19 cellular contexts compared by ENCODE assay signal in genomic region chr5:177308740-177309139, GRCh38. TPM values are rescaled to one million over a fixed set of nuclear protein-coding genes. Genes with fewer than 3 reads are reported as not detected.
DNase-seq lines count a peak whose midpoint lies in the region; ATAC-seq and TF ChIP-seq lines count a peak whose summit lies in the region.
"Had no signal": no experiment of that assay in that cellular context is flagged by ENCODE, and none has a peak within 500 bp of the region (broad histone marks: within the 10 kb centered on the region; RNA-seq: fewer than 3 reads in every experiment).

No MANE protein-coding gene starts in this region.

- H3K4me1 ChIP-seq in OCI-LY7 (ENCODE audit: insufficient read depth, low read length, poor library complexity, severe bottlenecking) (peaks cover 71% of the 10 kb centered on the region), spleen (peaks cover 50 to 99% (median 92%) of the 10 kb centered on the region in 6 donors)
- H3K4me1 ChIP-seq in CD8-positive, alpha-beta T cell (ENCODE audit: insufficient read depth, low read length), result peaks cover 53% of the 10 kb centered on the region

- H3K27ac Mint-ChIP-seq in activated CD8-positive, alpha-beta memory T cell treated with anti-CD3 and anti-CD28 coated beads, Interleukin-2, amount 10 ng/mL, durations not matched to agents 7 days and 5 days, result peak overlapping the region; percentile 56
- H3K27ac Mint-ChIP-seq in glutamatergic neuron (ENCODE audit: unreplicated experiment), result peak overlapping the region; percentile 12
- no peak overlapping the region for H3K27ac Mint-ChIP-seq in CD8-positive, alpha-beta T cell
- H3K27ac Mint-ChIP-seq: H9 had no signal

- no peaks in the 10 kb centered on the region for H3K9me3 Mint-ChIP-seq in activated CD8-positive, alpha-beta memory T cell treated with anti-CD3 and anti-CD28 coated beads, Interleukin-2, amount 10 ng/mL, durations not matched to agents 7 days and 5 days (ENCODE audit: low read depth)
- H3K9me3 Mint-ChIP-seq in glutamatergic neuron (ENCODE audit: unreplicated experiment), result peaks cover 5% of the 10 kb centered on the region
- H3K9me3 Mint-ChIP-seq in CD8-positive, alpha-beta T cell, result no peaks in the 10 kb centered on the region
- H3K9me3 Mint-ChIP-seq: H9 had no signal

- H3K9me3 ChIP-seq in OCI-LY7 (ENCODE audit: low read length), result no peaks in the 10 kb centered on the region
- H3K9me3 ChIP-seq in spleen, result no peaks in the 10 kb centered on the region
- no peaks in the 10 kb centered on the region for H3K9me3 ChIP-seq in CD8-positive, alpha-beta T cell (ENCODE audit: low read length)

- no peak for DNase-seq in activated CD8-positive, alpha-beta memory T cell treated with anti-CD3 and anti-CD28 coated beads, Interleukin-2, amount 10 ng/mL, durations not matched to agents 7 days and 5 days
- DNase-seq in activated CD8-positive, alpha-beta memory T cell treated with anti-CD3 and anti-CD28 coated beads for 24 hours, result no peak
- DNase-seq in OCI-LY7 (ENCODE audit: low spot score), result no peak
- DNase-seq in glutamatergic neuron, result no peak
- DNase-seq in spleen, result no peak
- no peak for DNase-seq in CD8-positive, alpha-beta T cell
- DNase-seq: activated CD4-positive, alpha-beta T cell treated with anti-CD3 and anti-CD28 coated beads for 1 hour; activated effector memory CD4-positive, alpha-beta T cell treated with Interleukin-2 at 50 U/mL for 16 hours; effector CD4-positive, alpha-beta T cell; H9; KBM-7; mesendoderm; NCI-H1436; NCI-H446 treated with DMSO at 0.1 percent for 48 hours; PC-9 had no signal

- H3K4me3 Mint-ChIP-seq in activated CD8-positive, alpha-beta memory T cell treated with anti-CD3 and anti-CD28 coated beads, Interleukin-2, amount 10 ng/mL, durations not matched to agents 7 days and 5 days, result no peak overlapping the region
- H3K4me3 Mint-ChIP-seq in glutamatergic neuron (ENCODE audit: unreplicated experiment), result peak overlapping the region; percentile 13
- no peak overlapping the region for H3K4me3 Mint-ChIP-seq in CD8-positive, alpha-beta T cell
- H3K4me3 Mint-ChIP-seq: H9 had no signal

- no TSS peak for BruUV-seq in OCI-LY7 (replicated peaks; lab: Mats Ljungman, UMichigan)

- H3K36me3 Mint-ChIP-seq in activated CD8-positive, alpha-beta memory T cell treated with anti-CD3 and anti-CD28 coated beads, Interleukin-2, amount 10 ng/mL, durations not matched to agents 7 days and 5 days, result peaks cover 48% of the 10 kb centered on the region
- no peaks in the 10 kb centered on the region for H3K36me3 Mint-ChIP-seq in glutamatergic neuron (ENCODE audit: unreplicated experiment)
- H3K36me3 Mint-ChIP-seq in CD8-positive, alpha-beta T cell, result peaks cover 30% of the 10 kb centered on the region

- no peak for TF ChIP-seq POLR2A in spleen (IDR thresholded peaks at IDR 0.05)

- POLR2A ChIA-PET in OCI-LY7 (lab: Charles Lee), result interaction anchor here (0.6 to 1.2 kb wide), 4 partner anchors 10 to 198 kb away, joined by 3 to 4 read pairs (median 4); no protein-coding TSS in a partner anchor
- POLR2A ChIA-PET in CD8-positive, alpha-beta T cell (lab: Charles Lee), result interaction anchor here (1.2 to 1.6 kb wide), 3 partner anchors 8 to 82 kb away, joined by 3 to 4 read pairs (median 3); no protein-coding TSS in a partner anchor

- H3K9me2 ChIP-seq in OCI-LY7 (ENCODE audit: insufficient read depth, low read length), result no peaks in the 10 kb centered on the region

- peaks cover 36% of the 10 kb centered on the region for H3K79me2 ChIP-seq in OCI-LY7 (ENCODE audit: insufficient read depth, low read depth, low read length)

- 82 to 90% (median 86%) methylated on average over 11 of the region's 11 CpGs for WGBS in spleen, 5 donors

- no peaks in the 10 kb centered on the region for H3K27me3 Mint-ChIP-seq in activated CD8-positive, alpha-beta memory T cell treated with anti-CD3 and anti-CD28 coated beads, Interleukin-2, amount 10 ng/mL, durations not matched to agents 7 days and 5 days
- H3K27me3 Mint-ChIP-seq in glutamatergic neuron (ENCODE audit: unreplicated experiment), result peaks cover 15% of the 10 kb centered on the region
- peaks cover 2% of the 10 kb centered on the region for H3K27me3 Mint-ChIP-seq in CD8-positive, alpha-beta T cell (ENCODE audit: low read depth)

- TF ChIP-seq CTCF in OCI-LY7 (conservative IDR thresholded peaks at IDR 0.05; ENCODE audit: low read length), result no peak
- no peak for TF ChIP-seq CTCF in glutamatergic neuron (IDR thresholded peaks at IDR 0.05; ENCODE audit: partially characterized antibody, unreplicated experiment)
- no peak for TF ChIP-seq CTCF in spleen (IDR thresholded peaks at IDR 0.05 in 8 of 11, conservative IDR thresholded peaks at IDR 0.05 in 3 of 11)
- no peak for TF ChIP-seq CTCF in CD8-positive, alpha-beta T cell (IDR thresholded peaks at IDR 0.05)

- H3K36me3 ChIP-seq in OCI-LY7 (ENCODE audit: insufficient read depth, low read length) (peaks cover 64% of the 10 kb centered on the region), spleen (peaks cover 0 to 45% (median 26%) of the 10 kb centered on the region in 6 donors)
- peaks cover 7% of the 10 kb centered on the region for H3K36me3 ChIP-seq in CD8-positive, alpha-beta T cell (ENCODE audit: insufficient read depth, low read length)

- CTCF ChIA-PET in activated CD8-positive, alpha-beta memory T cell treated with anti-CD3 and anti-CD28 coated beads, Interleukin-2, amount 10 ng/mL, durations not matched to agents 7 days and 5 days (lab: Charles Lee), result interaction anchor here (0.8 to 8.1 kb wide), 25 partner anchors 9 to 201 kb away, joined by 3 to 79 read pairs (median 10); partner anchors contain the start of gene LMAN2
- CTCF ChIA-PET in OCI-LY7 (lab: Charles Lee; ENCODE audit: unreplicated experiment), result interaction anchor here (0.5 to 0.9 kb wide), 4 partner anchors 12 to 180 kb away, joined by 3 to 5 read pairs (median 4); no protein-coding TSS in a partner anchor
- CTCF ChIA-PET in CD8-positive, alpha-beta T cell (lab: Charles Lee), result interaction anchor here (0.8 to 6.7 kb wide), 23 partner anchors 9 to 211 kb away, joined by 3 to 59 read pairs (median 11); partner anchors contain the start of genes LMAN2, RGS14 and SLC34A1

- no peak overlapping the region for H2AFZ ChIP-seq in OCI-LY7 (ENCODE audit: low read length)
- H2AFZ ChIP-seq: PC-9 had no signal

- H4K20me1 ChIP-seq in OCI-LY7 (ENCODE audit: insufficient read depth, low read length), result peaks cover 29% of the 10 kb centered on the region

- no peaks in the 10 kb centered on the region for H3K27me3 ChIP-seq in spleen (replicated peaks in 1 of 7)
- H3K27me3 ChIP-seq in CD8-positive, alpha-beta T cell (ENCODE audit: insufficient read depth, low read length), result no peaks in the 10 kb centered on the region

- H3K27ac ChIP-seq in OCI-LY7 (ENCODE audit: low read depth, low read length, poor library complexity, severe bottlenecking), result peak overlapping the region; percentile 92
- H3K27ac ChIP-seq in spleen, result peak overlapping the region in 7 of 8 donors; percentile 21 to 94 (median 91)
- H3K27ac ChIP-seq in CD8-positive, alpha-beta T cell (ENCODE audit: low read depth, low read length), result no peak overlapping the region
- H3K27ac ChIP-seq: PC-9 had no signal

- no peak for ATAC-seq in activated CD8-positive, alpha-beta memory T cell treated with anti-CD3 and anti-CD28 coated beads, Interleukin-2, amount 10 ng/mL, durations not matched to agents 7 days and 5 days
- ATAC-seq in HG02588 (IDR thresholded peaks at IDR 0.05; ENCODE audit: unreplicated experiment), result no peak
- ATAC-seq in CD8-positive, alpha-beta T cell, result no peak
- no peak for ATAC-seq in GM19397 (IDR thresholded peaks at IDR 0.05; ENCODE audit: unreplicated experiment)
- ATAC-seq: SK-N-SH treated with all-trans-retinoic acid at 6 μM for 48 hours had no signal

- H3K4me3 ChIP-seq in OCI-LY7 (ENCODE audit: low read depth, low read length, poor library complexity, severe bottlenecking) (no peak overlapping the region), spleen (peak overlapping the region in 1 of 8 donors; percentile 89)
- no peak overlapping the region for H3K4me3 ChIP-seq in CD8-positive, alpha-beta T cell (ENCODE audit: low read depth, low read length)
- H3K4me3 ChIP-seq: PC-9, smooth muscle cell had no signal

- peak overlapping the region; percentile 86 for H3K4me2 ChIP-seq in OCI-LY7 (ENCODE audit: low read length)
- H3K4me2 ChIP-seq: PC-9, smooth muscle cell had no signal

- peaks cover 60% of the 10 kb centered on the region for H3K4me1 Mint-ChIP-seq in activated CD8-positive, alpha-beta memory T cell treated with anti-CD3 and anti-CD28 coated beads, Interleukin-2, amount 10 ng/mL, durations not matched to agents 7 days and 5 days
- H3K4me1 Mint-ChIP-seq in glutamatergic neuron (ENCODE audit: low read depth, unreplicated experiment), result peaks cover 18% of the 10 kb centered on the region
- H3K4me1 Mint-ChIP-seq in CD8-positive, alpha-beta T cell (ENCODE audit: low read depth), result peaks cover 50% of the 10 kb centered on the region

- intact Hi-C loops in OCI-LY7 (cut with micrococcal nuclease; ENCODE audit: unreplicated experiment), result loop anchor here (10.0 kb wide), 1 partner anchor 314 kb away; no protein-coding TSS in a partner anchor
- intact Hi-C loops in spleen (cut with DNase I; ENCODE audit: low total_unique reads), result loop anchor here (10.0 kb wide), 1 partner anchor 194 kb away; no protein-coding TSS in a partner anchor
- intact Hi-C loops in CD8-positive, alpha-beta T cell (cut with DNase I, micrococcal nuclease), result no loop called here

RNA-seq across cellular contexts. Expression of gene MXD3, which starts 3.0 kb away (rescaled TPM):
- 100 to 1,000 TPM in 1 of 2 experiments, 10 to 100 TPM in 1; 60.2 to 117 TPM for total RNA-seq in activated CD8-positive, alpha-beta memory T cell treated with anti-CD3 and anti-CD28 coated beads, Interleukin-2, amount 10 ng/mL, durations not matched to agents 7 days and 5 days
- 109 and 130 TPM in 2 replicates for total RNA-seq in OCI-LY7 (2014; rRNA removed; shearing (Covaris generic))
- 81.3 and 105 TPM in 2 replicates for total RNA-seq in OCI-LY7 (2022)
- 17.3 TPM for total RNA-seq in glutamatergic neuron (ENCODE audit: unreplicated experiment)
- 10 to 100 TPM; 19.3 to 80.7 (median 26.7) TPM for total RNA-seq in spleen
- polyA plus RNA-seq in spleen, result 10 to 100 TPM; 25.9 to 32.5 (median 26.2) TPM
- 1 to 10 TPM; 6.2 to 8.5 TPM for total RNA-seq in CD8-positive, alpha-beta T cell

RNA-seq across cellular contexts. Expression of gene PRELID1, which starts 5.1 kb away (rescaled TPM):
- 100 to 1,000 TPM; 173 to 228 TPM for total RNA-seq in activated CD8-positive, alpha-beta memory T cell treated with anti-CD3 and anti-CD28 coated beads, Interleukin-2, amount 10 ng/mL, durations not matched to agents 7 days and 5 days
- total RNA-seq in OCI-LY7 (2014; rRNA removed; shearing (Covaris generic)), result 217 and 249 TPM in 2 replicates
- total RNA-seq in OCI-LY7 (2022) (203 and 232 TPM in 2 replicates), glutamatergic neuron (ENCODE audit: unreplicated experiment) (88.2 TPM), spleen (100 to 1,000 TPM in 5 of 7 donors, 10 to 100 TPM in 2; 74.5 to 173 (median 106) TPM)
- 100 to 1,000 TPM; 131 to 174 (median 154) TPM for polyA plus RNA-seq in spleen
- total RNA-seq in CD8-positive, alpha-beta T cell, result 10 to 100 TPM; 15.5 to 23.7 TPM

RNA-seq across cellular contexts. Expression of gene RAB24, which starts 5.2 kb away (rescaled TPM):
- total RNA-seq in activated CD8-positive, alpha-beta memory T cell treated with anti-CD3 and anti-CD28 coated beads, Interleukin-2, amount 10 ng/mL, durations not matched to agents 7 days and 5 days, result 10 to 100 TPM; 40.5 to 50.8 TPM
- total RNA-seq in OCI-LY7 (2014; rRNA removed; shearing (Covaris generic)), result 25.8 and 43.1 TPM in 2 replicates
- total RNA-seq in OCI-LY7 (2022), result 31.3 and 36.1 TPM in 2 replicates
- total RNA-seq in glutamatergic neuron (ENCODE audit: unreplicated experiment), result 13.5 TPM
- total RNA-seq in spleen, result 10 to 100 TPM; 52.1 to 90.4 (median 80.8) TPM
- polyA plus RNA-seq in spleen, result 100 to 1,000 TPM in 2 of 3 donors, 10 to 100 TPM in 1; 90.6 to 181 (median 170) TPM
- total RNA-seq in CD8-positive, alpha-beta T cell, result 10 to 100 TPM; 14.1 to 19.8 TPM

RNA-seq across cellular contexts. Expression of gene LMAN2, which starts 42.7 kb away (rescaled TPM):
- total RNA-seq in activated CD8-positive, alpha-beta memory T cell treated with anti-CD3 and anti-CD28 coated beads, Interleukin-2, amount 10 ng/mL, durations not matched to agents 7 days and 5 days, result 100 to 1,000 TPM; 133 to 140 TPM
- total RNA-seq in OCI-LY7 (2014; rRNA removed; shearing (Covaris generic)), result 144 and 151 TPM in 2 replicates
- total RNA-seq in OCI-LY7 (2022) (103 and 116 TPM in 2 replicates), glutamatergic neuron (ENCODE audit: unreplicated experiment) (75.6 TPM), spleen (100 to 1,000 TPM in 4 of 7 donors, 10 to 100 TPM in 3; 92.4 to 211 (median 109) TPM)
- polyA plus RNA-seq in spleen, result 10 to 100 TPM; 50.1 to 96.6 (median 72.5) TPM
- total RNA-seq in CD8-positive, alpha-beta T cell, result 10 to 100 TPM; 49.0 to 61.4 TPM

RNA-seq across cellular contexts. Expression of gene RGS14, which starts 49.0 kb away (rescaled TPM):
- total RNA-seq in activated CD8-positive, alpha-beta memory T cell treated with anti-CD3 and anti-CD28 coated beads, Interleukin-2, amount 10 ng/mL, durations not matched to agents 7 days and 5 days, result 10 to 100 TPM; 52.3 to 93.0 TPM
- total RNA-seq in OCI-LY7 (2014; rRNA removed; shearing (Covaris generic)), result 33.0 and 43.3 TPM in 2 replicates
- total RNA-seq in OCI-LY7 (2022) (41.7 and 46.3 TPM in 2 replicates), glutamatergic neuron (ENCODE audit: unreplicated experiment) (15.9 TPM), spleen (100 to 1,000 TPM in 1 of 7 donors, 10 to 100 TPM in 6; 61.5 to 111 (median 77.1) TPM)
- polyA plus RNA-seq in spleen, result 10 to 100 TPM; 45.3 to 95.9 (median 61.6) TPM
- 10 to 100 TPM; 22.7 to 23.5 TPM for total RNA-seq in CD8-positive, alpha-beta T cell

Comparison
In these comparisons a context has a peak if more than half of its experiments do, and no peak if none do; other contexts are left out.
1. intact Hi-C loops: an anchor here in OCI-LY7 (10.0 kb wide) and spleen (10.0 kb wide); none called in CD8-positive, alpha-beta T cell.